8 cellular contexts compared by ENCODE assay signal in the genomic region with DNA sequence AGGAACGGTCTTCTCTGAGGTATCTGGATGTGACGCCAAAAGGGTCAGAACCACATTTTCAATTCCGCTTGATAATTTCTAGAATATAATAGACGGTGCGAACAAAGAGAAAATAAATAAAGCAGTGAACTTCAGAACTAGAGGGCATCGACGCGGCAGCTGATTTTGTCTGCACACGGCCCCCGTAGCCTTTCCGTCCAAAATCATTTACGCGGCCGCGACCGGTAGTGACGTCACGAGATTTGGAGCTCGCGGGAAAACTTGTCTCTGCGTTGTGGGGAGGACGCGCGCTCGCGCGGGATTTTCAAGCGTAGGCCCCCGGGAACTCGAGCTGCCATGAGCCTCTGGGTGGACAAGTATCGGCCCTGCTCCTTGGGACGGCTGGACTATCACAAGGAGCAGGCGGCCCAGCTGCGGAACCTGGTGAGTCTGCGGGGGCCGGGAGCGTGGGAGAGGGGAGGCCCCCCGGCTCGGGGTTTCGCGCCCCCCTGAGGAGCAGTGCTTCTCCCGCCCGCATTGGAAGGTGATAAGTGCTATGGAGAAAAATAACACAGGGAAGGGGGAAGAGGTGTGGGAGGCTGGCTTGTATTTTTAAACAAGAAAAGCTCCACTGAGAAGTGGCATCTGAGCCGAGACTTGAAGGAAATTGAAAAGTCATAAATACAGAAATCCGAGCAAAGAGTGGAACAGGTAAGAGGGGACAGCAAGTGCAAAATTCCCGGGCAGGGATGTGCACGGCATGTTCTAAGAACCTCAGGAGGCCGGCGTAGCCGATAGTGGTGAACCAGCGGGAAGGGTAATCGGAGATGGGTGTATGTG. TPM values are rescaled to one million over a fixed set of nuclear protein-coding genes. Genes with fewer than 3 reads are reported as not detected.
DNase-seq lines count a peak whose midpoint lies in the region; ATAC-seq and TF ChIP-seq lines count a peak whose summit lies in the region.

TSS of gene RFC3 (plus strand) at position 307 of the 819 bp plus-strand sequence. CDS start at position 337, 30 bp downstream.

- TF ChIP-seq POLR2A in testis (IDR thresholded peaks at IDR 0.05) = peak; percentile 4

- peak within 1 kb of the TSS; percentile 98 for H3K4me3 Mint-ChIP-seq in activated naive CD4-positive, alpha-beta T cell treated with anti-CD3 and anti-CD28 coated beads, Interleukin-2, amount 50 U/mL, for 24 hours

- H3K27ac ChIP-seq in testis = peak within 1 kb of the TSS; percentile 34 to 84

- ATAC-seq in HG02571 (IDR thresholded peaks at IDR 0.05; ENCODE audit: unreplicated experiment) = peak; percentile 91
- peak; percentile 98 for ATAC-seq in SK-N-SH treated with all-trans-retinoic acid at 6 μM for 48 hours

- H3K27me3 Mint-ChIP-seq in activated naive CD4-positive, alpha-beta T cell treated with anti-CD3 and anti-CD28 coated beads, Interleukin-2, amount 50 U/mL, for 24 hours = no peaks in the 10 kb centered on the region

- WGBS in testis, 2 donors = 0 to 1% methylated on average over 28 to 52 of the region's 52 CpGs

- no peaks in the 10 kb centered on the region for H3K36me3 ChIP-seq in testis (ENCODE audit: low read depth, missing control alignments)

- H3K4me1 ChIP-seq in testis = no peaks in the 10 kb centered on the region

- peaks cover 13% of the 10 kb centered on the region for H3K36me3 Mint-ChIP-seq in activated naive CD4-positive, alpha-beta T cell treated with anti-CD3 and anti-CD28 coated beads, Interleukin-2, amount 50 U/mL, for 24 hours

- H3K4me3 ChIP-seq in testis = peak within 1 kb of the TSS; percentile 76 to 77

- no peaks in the 10 kb centered on the region for H3K9me3 ChIP-seq in testis

- H3K27me3 ChIP-seq in testis = no peaks in the 10 kb centered on the region

- H3K4me1 Mint-ChIP-seq in activated naive CD4-positive, alpha-beta T cell treated with anti-CD3 and anti-CD28 coated beads, Interleukin-2, amount 50 U/mL, for 24 hours = peaks cover 21% of the 10 kb centered on the region

- peak in 1 of 3 experiments; percentile 18 for TF ChIP-seq CTCF in testis (IDR thresholded peaks at IDR 0.05)

- peak within 1 kb of the TSS; percentile 95 for H3K27ac Mint-ChIP-seq in activated naive CD4-positive, alpha-beta T cell treated with anti-CD3 and anti-CD28 coated beads, Interleukin-2, amount 50 U/mL, for 24 hours

- DNase-seq in GM04504 (ENCODE audit: low read depth) = peak; percentile 88
- peak; percentile 94 for DNase-seq in NCI-H1092 (lab: John Stamatoyannopoulos, UW)
- peak; percentile 89 for DNase-seq in globus pallidus (ENCODE audit: low spot score)
- peak; percentile 78 for DNase-seq in occipital lobe (lab: John Stamatoyannopoulos, UW)
- peak; percentile 98 for DNase-seq in testis

- intact Hi-C loops in testis (cut with DNase I; ENCODE audit: low total_unique reads) = no loop called here

- no peaks in the 10 kb centered on the region for H3K9me3 Mint-ChIP-seq in activated naive CD4-positive, alpha-beta T cell treated with anti-CD3 and anti-CD28 coated beads, Interleukin-2, amount 50 U/mL, for 24 hours

TF ChIP-seq in SK-N-SH treated with all-trans-retinoic acid at 6 μM for 48 hours, 23 proteins besides CTCF, POLR2A, EP300 and RAD21:
- TF ChIP-seq ZNF565 (CRISPR knock-in tag; conservative IDR thresholded peaks at IDR 0.05; ENCODE audit: low read depth) (no peak), ZFP3 (CRISPR knock-in tag; IDR thresholded peaks at IDR 0.05) (no peak), BACH2 (CRISPR knock-in tag; IDR thresholded peaks at IDR 0.05; ENCODE audit: borderline replicate concordance) (no peak)
- TF ChIP-seq, protein P1, sequence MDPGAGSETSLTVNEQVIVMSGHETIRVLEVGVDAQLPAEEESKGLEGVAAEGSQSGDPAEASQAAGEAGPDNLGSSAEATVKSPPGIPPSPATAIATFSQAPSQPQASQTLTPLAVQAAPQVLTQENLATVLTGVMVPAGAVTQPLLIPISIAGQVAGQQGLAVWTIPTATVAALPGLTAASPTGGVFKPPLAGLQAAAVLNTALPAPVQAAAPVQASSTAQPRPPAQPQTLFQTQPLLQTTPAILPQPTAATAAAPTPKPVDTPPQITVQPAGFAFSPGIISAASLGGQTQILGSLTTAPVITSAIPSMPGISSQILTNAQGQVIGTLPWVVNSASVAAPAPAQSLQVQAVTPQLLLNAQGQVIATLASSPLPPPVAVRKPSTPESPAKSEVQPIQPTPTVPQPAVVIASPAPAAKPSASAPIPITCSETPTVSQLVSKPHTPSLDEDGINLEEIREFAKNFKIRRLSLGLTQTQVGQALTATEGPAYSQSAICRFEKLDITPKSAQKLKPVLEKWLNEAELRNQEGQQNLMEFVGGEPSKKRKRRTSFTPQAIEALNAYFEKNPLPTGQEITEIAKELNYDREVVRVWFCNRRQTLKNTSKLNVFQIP (CRISPR knock-in tag; IDR thresholded peaks at IDR 0.05; ENCODE audit: borderline replicate concordance, low read depth) = no peak
- TF ChIP-seq, protein P2, sequence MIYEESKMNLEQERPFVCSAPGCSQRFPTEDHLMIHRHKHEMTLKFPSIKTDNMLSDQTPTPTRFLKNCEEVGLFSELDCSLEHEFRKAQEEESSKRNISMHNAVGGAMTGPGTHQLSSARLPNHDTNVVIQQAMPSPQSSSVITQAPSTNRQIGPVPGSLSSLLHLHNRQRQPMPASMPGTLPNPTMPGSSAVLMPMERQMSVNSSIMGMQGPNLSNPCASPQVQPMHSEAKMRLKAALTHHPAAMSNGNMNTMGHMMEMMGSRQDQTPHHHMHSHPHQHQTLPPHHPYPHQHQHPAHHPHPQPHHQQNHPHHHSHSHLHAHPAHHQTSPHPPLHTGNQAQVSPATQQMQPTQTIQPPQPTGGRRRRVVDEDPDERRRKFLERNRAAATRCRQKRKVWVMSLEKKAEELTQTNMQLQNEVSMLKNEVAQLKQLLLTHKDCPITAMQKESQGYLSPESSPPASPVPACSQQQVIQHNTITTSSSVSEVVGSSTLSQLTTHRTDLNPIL (CRISPR knock-in tag; IDR thresholded peaks at IDR 0.05; ENCODE audit: low read depth) = no peak

RNA-seq across cellular contexts. Expression of gene RFC3, which starts in this region (rescaled TPM):
- total RNA-seq in occipital lobe (21.5 TPM), testis (10 to 100 TPM; 35.1 to 42.2 TPM)
- polyA plus RNA-seq in testis (ENCODE audit: insufficient read depth, low read depth, low replicate concordance) = 20.2 TPM

Comparison
In these comparisons a context has a peak if more than half of its experiments do, and no peak if none do; other contexts are left out.
1. Peak in every context shown above with its lines: DNase-seq, ATAC-seq, H3K4me3 ChIP-seq and H3K27ac ChIP-seq.